In genomic region chr2:149004836-149005235, GRCh38 we compare ENCODE assay signal across 26 cellular contexts. TPM values are rescaled to one million over a fixed set of nuclear protein-coding genes. Genes with fewer than 3 reads are reported as not detected.
DNase-seq lines count a peak whose midpoint lies in the region; ATAC-seq, FAIRE-seq and TF ChIP-seq lines count a peak whose summit lies in the region.
"Had no signal": no experiment of that assay in that cellular context is flagged by ENCODE, and none has a peak within 500 bp of the region (broad histone marks: within the 10 kb centered on the region; RNA-seq: fewer than 3 reads in every experiment).

No MANE protein-coding gene starts in this region.

- no peak overlapping the region for H4K8ac ChIP-seq in mesenchymal stem cell (ENCODE audit: low read length)

- no peak overlapping the region for H3K18ac ChIP-seq in mesenchymal stem cell (ENCODE audit: low read depth in 1 of 2, low read length in 2 of 2)

- H2BK120ac ChIP-seq in mesenchymal stem cell (ENCODE audit: low read depth, low read length), result no peak overlapping the region

- no peak overlapping the region for H3K9ac ChIP-seq in mesenchymal stem cell (ENCODE audit: low read length)

- no peak overlapping the region for H3K4me3 Mint-ChIP-seq in MCF 10A (ENCODE audit: unreplicated experiment)
- no peak overlapping the region for H3K4me3 Mint-ChIP-seq in brain
- no peak overlapping the region for H3K4me3 Mint-ChIP-seq in T-helper 17 cell
- H3K4me3 Mint-ChIP-seq: activated CD4-positive, alpha-beta memory T cell treated with anti-CD3 and anti-CD28 coated beads for 36 hours had no signal

- no peak overlapping the region for H2AK5ac ChIP-seq in mesenchymal stem cell (ENCODE audit: low read length, severe bottlenecking)

- TF ChIP-seq CTCF in breast epithelium (IDR thresholded peaks at IDR 0.05) (no peak), MCF 10A (IDR thresholded peaks at IDR 0.05; ENCODE audit: unreplicated experiment) (no peak), brain (conservative IDR thresholded peaks at IDR 0.05) (no peak)

- no peak overlapping the region for H3K4me2 ChIP-seq in mesenchymal stem cell (ENCODE audit: low read length, poor library complexity, severe bottlenecking)

- no peak overlapping the region for H3K4ac ChIP-seq in mesenchymal stem cell (ENCODE audit: low read depth in 1 of 2, low read length in 2 of 2)

- no peak overlapping the region for H3K14ac ChIP-seq in mesenchymal stem cell (ENCODE audit: low read length in 2 of 2)

- H3K9me3 ChIP-seq in breast epithelium (no peaks in the 10 kb centered on the region), mesenchymal stem cell (ENCODE audit: control insufficient read depth, low read length) (no peaks in the 10 kb centered on the region), T-helper 17 cell (ENCODE audit: control insufficient read depth, low read length, poor library complexity, severe bottlenecking) (no peaks in the 10 kb centered on the region)
- H3K9me3 ChIP-seq: adrenal gland, uterus had no signal

- H3K36me3 Mint-ChIP-seq in MCF 10A (ENCODE audit: insufficient read depth, unreplicated experiment), result no peaks in the 10 kb centered on the region
- H3K36me3 Mint-ChIP-seq in brain, result peaks cover 79% of the 10 kb centered on the region
- peaks cover 18% of the 10 kb centered on the region for H3K36me3 Mint-ChIP-seq in T-helper 17 cell (ENCODE audit: low read depth)

- H3K36me3 ChIP-seq in breast epithelium (no peaks in the 10 kb centered on the region), mesenchymal stem cell (ENCODE audit: control insufficient read depth in 1 of 2, insufficient read depth in 2 of 2, low read depth in 1 of 2, low read length in 2 of 2) (no peaks in the 10 kb centered on the region)
- H3K36me3 ChIP-seq: uterus had no signal

- CTCF ChIA-PET in MCF 10A (lab: Yijun Ruan, JAX), result interaction anchor here (0.6 kb wide), 1 partner anchor 296 kb away, joined by 3 read pairs; no protein-coding TSS in a partner anchor

- peaks cover 8 to 19% of the 10 kb centered on the region in 2 donors for H3K4me1 ChIP-seq in breast epithelium
- H3K4me1 ChIP-seq in mesenchymal stem cell (ENCODE audit: control insufficient read depth, insufficient read depth, low read depth, low read length), result no peaks in the 10 kb centered on the region
- H3K4me1 ChIP-seq: uterus had no signal

- no peaks in the 10 kb centered on the region for H3K9me3 Mint-ChIP-seq in MCF 10A (ENCODE audit: unreplicated experiment)
- H3K9me3 Mint-ChIP-seq in brain, result no peaks in the 10 kb centered on the region
- H3K9me3 Mint-ChIP-seq: activated CD4-positive, alpha-beta memory T cell treated with anti-CD3 and anti-CD28 coated beads for 36 hours had no signal

- no peak overlapping the region for H2BK5ac ChIP-seq in mesenchymal stem cell (ENCODE audit: low read depth, low read length, poor library complexity, severe bottlenecking)

- no peak for FAIRE-seq in urothelium cell line (lab: Jason Lieb, UNC)

- H3K27ac Mint-ChIP-seq in MCF 10A (ENCODE audit: low read depth, unreplicated experiment) (no peak overlapping the region), brain (peak overlapping the region in 3 of 5 experiments; percentile 17 to 74 (median 56)), T-helper 17 cell (no peak overlapping the region)
- H3K27ac Mint-ChIP-seq: activated CD4-positive, alpha-beta memory T cell treated with anti-CD3 and anti-CD28 coated beads for 36 hours had no signal

- no peaks in the 10 kb centered on the region for H3K27me3 ChIP-seq in breast epithelium
- H3K27me3 ChIP-seq in mesenchymal stem cell (ENCODE audit: control insufficient read depth in 1 of 2, insufficient read depth in 1 of 2, low read length in 2 of 2), result peaks cover 21 to 33% of the 10 kb centered on the region in 2 experiments
- H3K27me3 ChIP-seq: adrenal gland, uterus had no signal

- H3K23ac ChIP-seq in mesenchymal stem cell (ENCODE audit: low read length in 2 of 2), result no peak overlapping the region

- intact Hi-C loops in breast epithelium (cut with DNase I; ENCODE audit: low total_unique reads), result loop anchor here (1.0 to 5.0 kb wide), 2 partner anchors 10 to 558 kb away; no protein-coding TSS in a partner anchor
- intact Hi-C loops in MCF 10A (cut with micrococcal nuclease), result no loop called here
- intact Hi-C loops in cardiac septum (cut with DNase I), result no loop called here

- no peaks in the 10 kb centered on the region for H3K79me1 ChIP-seq in mesenchymal stem cell (replicated peaks; ENCODE audit: low read length, poor library complexity, severe bottlenecking)

- 94% methylated on average over 1 of the region's 3 CpGs for WGBS in mesenchymal stem cell

- no peak overlapping the region for H2AFZ ChIP-seq in mesenchymal stem cell (ENCODE audit: low read depth, low read length)

- DNase-seq in breast epithelium (ENCODE audit: low spot score in 2 of 2), result no peak
- DNase-seq in MCF 10A (ENCODE audit: unreplicated experiment), result no peak
- DNase-seq in mesenchymal stem cell, result peak; percentile 56
- DNase-seq in urothelium cell line (ENCODE audit: low spot score), result peak; percentile 58
- no peak for DNase-seq in cardiac septum (ENCODE audit: low spot score)
- DNase-seq in nucleus accumbens (lab: John Stamatoyannopoulos, UW), result no peak
- no peak for DNase-seq in T-helper 17 cell
- DNase-seq: activated CD4-positive, alpha-beta memory T cell treated with anti-CD3 and anti-CD28 coated beads for 36 hours; activated gamma-delta T cell; adrenal gland; effector CD8-positive, alpha-beta T cell; glutamatergic neuron; GOT3; left ventricle myocardium superior; MV-4-11; NCI-H1694 treated with DMSO at 0.1 percent for 48 hours; NCI-H345; PC-3; right cardiac atrium; stimulated activated CD4-positive, alpha-beta T cell treated with anti-CD3 and anti-CD28 coated beads, Interleukin-15, amount 100 ng/mL, for 24 hours; T-helper 2 cell; uterus had no signal

- TF ChIP-seq POLR2A in breast epithelium (IDR thresholded peaks at IDR 0.05), result no peak

- peak overlapping the region; percentile 46 to 84 for H3K27ac ChIP-seq in breast epithelium
- no peak overlapping the region for H3K27ac ChIP-seq in mesenchymal stem cell (ENCODE audit: low read length, poor library complexity, severe bottlenecking)
- H3K27ac ChIP-seq: 22Rv1, C4-2B, uterus had no signal

- H4K91ac ChIP-seq in mesenchymal stem cell (ENCODE audit: low read length), result no peak overlapping the region

- no peak overlapping the region for H2BK12ac ChIP-seq in mesenchymal stem cell (ENCODE audit: low read length in 2 of 2)

- ATAC-seq in T-helper 17 cell, result no peak
- ATAC-seq: left ventricle myocardium superior, PC-3, right cardiac atrium had no signal

- no TSS peak for BruUV-seq in MCF 10A (replicated peaks; lab: Mats Ljungman, UMichigan)

- peaks cover 38% of the 10 kb centered on the region for H3K27me3 Mint-ChIP-seq in MCF 10A (ENCODE audit: insufficient read depth, unreplicated experiment)
- no peaks in the 10 kb centered on the region for H3K27me3 Mint-ChIP-seq in brain
- no peaks in the 10 kb centered on the region for H3K27me3 Mint-ChIP-seq in T-helper 17 cell
- H3K27me3 Mint-ChIP-seq: activated CD4-positive, alpha-beta memory T cell treated with anti-CD3 and anti-CD28 coated beads for 36 hours had no signal

- POLR2A ChIA-PET in MCF 10A (lab: Yijun Ruan, JAX), result no interaction called here

- H2BK15ac ChIP-seq in mesenchymal stem cell (ENCODE audit: low read depth, poor library complexity, severe bottlenecking), result no peak overlapping the region

- H3K4me1 Mint-ChIP-seq in MCF 10A (ENCODE audit: insufficient read depth, unreplicated experiment), result no peaks in the 10 kb centered on the region
- H3K4me1 Mint-ChIP-seq in brain, result peaks cover 22% of the 10 kb centered on the region
- H3K4me1 Mint-ChIP-seq in T-helper 17 cell, result peaks cover 15% of the 10 kb centered on the region

- H3K4me3 ChIP-seq in breast epithelium (peak overlapping the region in 1 of 3 donors; percentile 8), mesenchymal stem cell (ENCODE audit: insufficient read depth in 1 of 2, low read depth in 1 of 2, low read length in 2 of 2) (no peak overlapping the region)
- H3K4me3 ChIP-seq: adrenal gland, uterus had no signal

RNA-seq across cellular contexts. Expression of gene LYPD6B, which starts 33.7 kb away (rescaled TPM):
- total RNA-seq in breast epithelium (10 to 100 TPM in 2 of 3 donors, under 1 TPM in 1; 0.32 to 41.4 (median 21.0) TPM), MCF 10A (2022) (0.37 TPM in 2 replicates), cardiac septum (not detected), T-helper 17 cell (1 to 10 TPM in 1 of 2 donors, not detected in 1; 1.4 TPM)
- 0.22 TPM for polyA plus RNA-seq in brain (ENCODE audit: insufficient read depth, low read depth, low replicate concordance)
- 22.6 TPM for polyA plus RNA-seq in mesenchymal stem cell (2013, experiment 1 of 2)
- 21.2 TPM for polyA plus RNA-seq in mesenchymal stem cell (2013, experiment 2 of 2)
- total RNA-seq: activated CD4-positive, alpha-beta memory T cell treated with anti-CD3 and anti-CD28 coated beads for 36 hours; left ventricle myocardium superior; right cardiac atrium; subcutaneous adipose tissue had no signal
- polyA plus RNA-seq: right cardiac atrium had no signal

Comparison
In these comparisons a context has a peak if more than half of its experiments do, and no peak if none do; other contexts are left out.
1. DNase-seq: peak in mesenchymal stem cell (single experiment) and urothelium cell line (single experiment); none in breast epithelium (0 of 2), MCF 10A (single experiment), cardiac septum (single experiment), nucleus accumbens (0 of 56) and T-helper 17 cell (0 of 3).
2. H3K27ac Mint-ChIP-seq: peak in brain (3 of 5); none in MCF 10A (single experiment) and T-helper 17 cell (single experiment).